21 cellular contexts compared by ENCODE assay signal in the genomic region with DNA sequence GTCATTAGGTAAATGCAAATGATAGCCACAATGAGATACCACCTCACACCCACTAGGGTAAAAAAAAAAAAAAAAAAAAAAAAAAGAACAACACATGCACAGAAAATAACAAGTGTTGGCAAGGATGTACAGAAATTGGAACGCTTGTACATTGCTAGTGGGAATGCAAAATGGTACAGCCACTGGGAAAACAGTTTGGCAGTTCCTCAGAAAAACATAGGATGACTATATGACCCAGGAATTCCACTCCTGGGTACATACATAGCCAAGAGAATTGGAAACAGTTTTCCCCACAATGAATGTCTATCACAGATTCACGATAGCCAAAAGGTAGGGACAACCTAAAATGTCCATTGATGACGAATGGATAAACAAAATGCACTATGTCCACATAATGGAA.
"Had no signal": no experiment of that assay in that cellular context is flagged by ENCODE, and none has a peak within 500 bp of the region (broad histone marks: within the 10 kb centered on the region; RNA-seq: fewer than 3 reads in every experiment).

No MANE protein-coding gene starts in this region.

- H3K27me3 Mint-ChIP-seq: activated CD4-positive, alpha-beta T cell treated with anti-CD3 and anti-CD28 coated beads for 36 hours; activated naive CD8-positive, alpha-beta T cell; naive thymus-derived CD8-positive, alpha-beta T cell; type B pancreatic cell had no signal

- DNase-seq: activated CD4-positive, alpha-beta T cell treated with anti-CD3 and anti-CD28 coated beads for 36 hours; activated CD4-positive, alpha-beta T cell treated with anti-CD3 and anti-CD28 coated beads, Interleukin-2, amount 50 U/mL, for 48 hours; activated gamma-delta T cell; body of pancreas; dorsolateral prefrontal cortex; heart left ventricle; left lung; mesenchymal stem cell; naive thymus-derived CD8-positive, alpha-beta T cell; right lobe of liver; small intestine; stimulated activated CD4-positive, alpha-beta T cell treated with anti-CD3 and anti-CD28 coated beads, Interleukin-15, amount 100 ng/mL, for 24 hours; stimulated activated CD4-positive, alpha-beta T cell treated with anti-CD3 and anti-CD28 coated beads, Interleukin-4, amount 100 ng/mL, for 1 hour had no signal

- H3K27me3 ChIP-seq: body of pancreas, gastroesophageal sphincter, left lung, right lobe of liver, testis had no signal

- H3K4me3 ChIP-seq: body of pancreas, dorsolateral prefrontal cortex, gastroesophageal sphincter, heart left ventricle, left lung, right lobe of liver, testis had no signal

- H3K9me3 Mint-ChIP-seq: naive thymus-derived CD8-positive, alpha-beta T cell; type B pancreatic cell; WTC11 had no signal

- H3K36me3 ChIP-seq: gastroesophageal sphincter, heart left ventricle, left lung, right lobe of liver had no signal

- H3K4me1 Mint-ChIP-seq: naive thymus-derived CD8-positive, alpha-beta T cell; WTC11 had no signal

- H3K27ac Mint-ChIP-seq: activated CD4-positive, alpha-beta T cell treated with anti-CD3 and anti-CD28 coated beads for 36 hours; activated naive CD8-positive, alpha-beta T cell; type B pancreatic cell; WTC11 had no signal

- H3K4me3 Mint-ChIP-seq: activated CD4-positive, alpha-beta T cell treated with anti-CD3 and anti-CD28 coated beads for 36 hours; activated naive CD8-positive, alpha-beta T cell; naive thymus-derived CD8-positive, alpha-beta T cell; type B pancreatic cell; WTC11 had no signal

- H3K27ac ChIP-seq: dorsolateral prefrontal cortex, gastroesophageal sphincter, parathyroid adenoma, right lobe of liver had no signal

- FAIRE-seq: colon, small intestine, TTC549 had no signal

- ATAC-seq: body of pancreas; naive thymus-derived CD8-positive, alpha-beta T cell; WTC11 had no signal

- H3K36me3 Mint-ChIP-seq: activated naive CD8-positive, alpha-beta T cell; naive thymus-derived CD8-positive, alpha-beta T cell; type B pancreatic cell; WTC11 had no signal

- H3K9me3 ChIP-seq: body of pancreas, gastroesophageal sphincter, heart left ventricle, left lung, right lobe of liver, testis had no signal

- H3K4me1 ChIP-seq: body of pancreas, gastroesophageal sphincter, left lung, parathyroid adenoma, testis had no signal
